25 cellular contexts compared by ENCODE assay signal in the genomic region with DNA sequence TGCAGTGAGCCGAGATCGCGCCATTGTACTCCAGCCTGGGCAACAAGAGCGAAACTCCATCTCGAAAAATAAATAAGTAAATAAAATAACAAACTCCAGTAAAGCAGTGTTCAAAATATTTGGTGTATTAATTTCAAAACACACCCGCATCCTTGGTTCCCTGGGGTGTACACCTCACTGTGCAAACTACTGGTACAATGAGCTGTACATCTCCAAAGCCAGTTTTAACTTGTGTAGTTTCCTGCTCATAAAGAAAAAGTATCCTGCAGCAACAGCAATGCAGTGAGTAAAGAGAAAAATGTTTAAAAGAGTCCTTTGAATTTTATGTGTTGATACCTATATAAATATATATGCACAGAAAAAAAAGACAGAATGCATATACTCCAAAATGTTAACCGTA.
"Had no signal": no experiment of that assay in that cellular context is flagged by ENCODE, and none has a peak within 500 bp of the region (broad histone marks: within the 10 kb centered on the region; RNA-seq: fewer than 3 reads in every experiment).

No MANE protein-coding gene starts in this region.

- H3K27me3 ChIP-seq: dorsolateral prefrontal cortex, esophagus muscularis mucosa, right atrium auricular region, sigmoid colon, tibial nerve, upper lobe of left lung had no signal

- H3K27ac ChIP-seq: dorsolateral prefrontal cortex, esophagus muscularis mucosa, lower lobe of right lung, prostate gland, right atrium auricular region, sigmoid colon, thoracic aorta, tibial nerve, upper lobe of left lung had no signal

- H3K4me3 ChIP-seq: dorsolateral prefrontal cortex, esophagus muscularis mucosa, lower lobe of right lung, prostate gland, right atrium auricular region, sigmoid colon, thoracic aorta, tibial nerve, upper lobe of left lung had no signal

- H3K36me3 ChIP-seq: esophagus muscularis mucosa, lower lobe of right lung, prostate gland, right atrium auricular region, sigmoid colon, thoracic aorta, tibial nerve, upper lobe of left lung had no signal

- DNase-seq: dorsolateral prefrontal cortex; effector CD4-positive, alpha-beta T cell; foreskin melanocyte; glutamatergic neuron; hypothalamus; immature natural killer cell; islet precursor cell; left ventricle myocardium superior; lower lobe of right lung; naive thymus-derived CD8-positive, alpha-beta T cell; nephron progenitor cell; nucleus accumbens; sigmoid colon; stimulated activated CD4-positive, alpha-beta T cell treated with anti-CD3 and anti-CD28 coated beads, Interleukin-2, amount 100 ng/mL, for 24 hours; stimulated activated CD4-positive, alpha-beta T cell treated with anti-CD3 and anti-CD28 coated beads, Interleukin-4, amount 100 ng/mL, for 24 hours; stimulated activated naive CD8-positive, alpha-beta T cell treated with anti-CD3 and anti-CD28 coated beads, Interleukin-15, Interleukin-2, amounts not matched to agents 100 U/mL and 50 U/mL, for 24 hours; upper lobe of left lung had no signal

- FAIRE-seq: colon, urothelium cell line had no signal

- ATAC-seq: left ventricle myocardium superior; lower lobe of right lung; naive thymus-derived CD8-positive, alpha-beta T cell; stimulated activated effector memory CD8-positive, alpha-beta T cell treated with anti-CD3 and anti-CD28 coated beads, Interleukin-12 subunit alpha, Interleukin-12 subunit beta, amount 100 ng/mL, for 72 hours; stimulated activated naive CD8-positive, alpha-beta T cell treated with anti-CD3 and anti-CD28 coated beads, Interleukin-15, Interleukin-2, amounts not matched to agents 100 U/mL and 50 U/mL, for 24 hours had no signal

- H3K4me1 ChIP-seq: prostate gland had no signal

- H3K9me3 ChIP-seq: esophagus muscularis mucosa, lower lobe of right lung, prostate gland, right atrium auricular region, sigmoid colon, thoracic aorta, tibial nerve, upper lobe of left lung had no signal
